Comparison of ENCODE assay signal across 1 cellular context in the genomic region with DNA sequence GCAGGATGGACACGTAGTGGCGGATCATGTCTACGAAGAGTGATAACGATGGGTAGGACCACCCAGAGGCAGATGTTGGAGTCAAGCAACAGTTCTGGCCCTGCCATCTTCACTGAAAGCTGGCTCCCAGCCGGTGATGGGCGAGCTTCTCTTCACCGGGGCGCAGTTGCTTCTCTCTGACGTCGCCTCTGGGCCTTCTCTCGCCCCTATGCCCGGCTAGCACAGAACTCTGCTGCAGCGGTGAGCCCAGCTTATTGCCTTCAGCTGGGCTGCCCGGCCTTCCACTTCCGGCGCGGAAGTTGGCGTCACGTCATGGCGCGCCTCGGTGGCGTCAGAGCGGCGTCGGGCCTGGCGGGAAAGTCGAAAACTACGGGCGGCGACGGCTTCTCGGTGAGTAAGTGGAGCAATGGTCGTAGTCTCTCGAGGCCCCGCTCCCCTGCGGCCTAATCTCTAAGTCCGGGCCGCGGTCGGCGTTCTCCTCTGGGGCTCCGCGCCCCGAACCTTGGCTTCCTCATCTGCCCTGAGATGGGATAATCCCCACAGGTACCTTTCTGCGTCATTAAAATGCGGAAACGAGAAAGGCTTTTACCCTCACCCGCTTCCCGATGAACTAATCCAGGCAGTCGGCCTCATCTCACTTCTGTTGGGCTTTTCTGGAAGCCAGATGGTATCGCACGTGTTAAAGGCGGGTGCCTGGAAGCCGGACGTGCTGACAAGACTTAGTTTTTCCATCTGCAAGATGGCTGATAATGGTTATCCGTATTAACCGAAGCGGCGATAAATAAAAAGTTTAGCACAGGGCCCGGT.
TF ChIP-seq lines count a peak whose summit lies in the region.

A gene (plus strand): TSS at position 354 of the 807 bp plus-strand sequence. CDS start 2,221 bp downstream, outside the sequence.

TF ChIP-seq in K562, 482 proteins besides CTCF, POLR2A, EP300 and RAD21 (continued from another document and continues in another):
- TF ChIP-seq, protein P1, sequence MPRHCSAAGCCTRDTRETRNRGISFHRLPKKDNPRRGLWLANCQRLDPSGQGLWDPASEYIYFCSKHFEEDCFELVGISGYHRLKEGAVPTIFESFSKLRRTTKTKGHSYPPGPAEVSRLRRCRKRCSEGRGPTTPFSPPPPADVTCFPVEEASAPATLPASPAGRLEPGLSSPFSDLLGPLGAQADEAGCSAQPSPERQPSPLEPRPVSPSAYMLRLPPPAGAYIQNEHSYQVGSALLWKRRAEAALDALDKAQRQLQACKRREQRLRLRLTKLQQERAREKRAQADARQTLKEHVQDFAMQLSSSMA (CRISPR knock-in tag; IDR thresholded peaks at IDR 0.05) = 0 out of 2 replicates have a peak, but pooled peaks have one; percentile 52
- TF ChIP-seq TAF1 (IDR thresholded peaks at IDR 0.05; ENCODE audit: control insufficient read depth, extremely low read depth, insufficient read depth, low read length, severe bottlenecking) (peak; percentile 89), ELF2 (CRISPR knock-in tag; IDR thresholded peaks at IDR 0.05) (peak; percentile 100), ZBTB8A (IDR thresholded peaks at IDR 0.05; ENCODE audit: partially characterized antibody) (no peak), TCFL5 (CRISPR knock-in tag; conservative IDR thresholded peaks at IDR 0.05) (no peak; the same call in 1 of the 2 replicates), ZNF695 (CRISPR knock-in tag; IDR thresholded peaks at IDR 0.05) (no peak), PCBP1 (IDR thresholded peaks at IDR 0.05; ENCODE audit: low read depth, low read length, poor library complexity, severe bottlenecking) (peak; percentile 97), ZNF124 (CRISPR knock-in tag; IDR thresholded peaks at IDR 0.05) (no peak), TAF7 (tag; IDR thresholded peaks at IDR 0.05) (no peak), RFX7 (CRISPR knock-in tag; IDR thresholded peaks at IDR 0.05) (no peak), SRSF1 (IDR thresholded peaks at IDR 0.05; ENCODE audit: low read depth, low read length) (no peak), ZC3H8 (IDR thresholded peaks at IDR 0.05) (no peak), MTF1 (CRISPR knock-in tag; IDR thresholded peaks at IDR 0.05; ENCODE audit: borderline replicate concordance) (no peak), ZNF197 (CRISPR knock-in tag; IDR thresholded peaks at IDR 0.05; ENCODE audit: low read depth) (no peak), BHLHE40 (IDR thresholded peaks at IDR 0.05; ENCODE audit: low read length) (peak; percentile 83), FUS (optimal IDR thresholded peaks at IDR 0.05; ENCODE audit: low read depth, low read length) (no peak), SP1 (CRISPR knock-in tag; IDR thresholded peaks at IDR 0.05) (peak; percentile 93), HMG20A (CRISPR knock-in tag; conservative IDR thresholded peaks at IDR 0.05) (no peak), NFIC (IDR thresholded peaks at IDR 0.05) (peak; percentile 53), RNF2 (IDR thresholded peaks at IDR 0.05) (peak; percentile 83), GATA2 (CRISPR knock-in tag; IDR thresholded peaks at IDR 0.05) (peak; percentile 36; the same call in 1 of the 2 replicates), MXI1 (IDR thresholded peaks at IDR 0.05; ENCODE audit: low read depth, low read length) (peak; percentile 77), MYC (IDR thresholded peaks at IDR 0.05; ENCODE audit: low read depth, low read length) (peak; percentile 85), MYC (CRISPR knock-in tag; IDR thresholded peaks at IDR 0.05; ENCODE audit: borderline replicate concordance, low read depth) (peak; percentile 57; the same call in 1 of the 2 replicates), SRSF3 (IDR thresholded peaks at IDR 0.05; ENCODE audit: insufficient read depth, low read length) (0 out of 2 replicates have a peak, but pooled peaks have one; percentile 58), ZNF121 (CRISPR knock-in tag; conservative IDR thresholded peaks at IDR 0.05) (no peak), HDGF (IDR thresholded peaks at IDR 0.05) (no peak), CXXC5 (CRISPR knock-in tag; IDR thresholded peaks at IDR 0.05) (peak; percentile 100), NELFE (IDR thresholded peaks at IDR 0.05; ENCODE audit: insufficient read depth, insufficient read length) (no peak), CEBPB (tag; IDR thresholded peaks at IDR 0.05) (peak; percentile 37; the same call in 1 of the 2 replicates), ZNF75A (CRISPR knock-in tag; IDR thresholded peaks at IDR 0.05) (no peak), ZNF134 (CRISPR knock-in tag; conservative IDR thresholded peaks at IDR 0.05) (no peak), ASH1L (IDR thresholded peaks at IDR 0.05; ENCODE audit: borderline replicate concordance, low read depth, partially characterized antibody) (peak; percentile 62), EHMT2 (IDR thresholded peaks at IDR 0.05) (no peak), CAMTA2 (CRISPR knock-in tag; conservative IDR thresholded peaks at IDR 0.05) (no peak), ZC3H11A (IDR thresholded peaks at IDR 0.05; ENCODE audit: low read depth, low read length) (no peak)
- TF ChIP-seq, protein P2, sequence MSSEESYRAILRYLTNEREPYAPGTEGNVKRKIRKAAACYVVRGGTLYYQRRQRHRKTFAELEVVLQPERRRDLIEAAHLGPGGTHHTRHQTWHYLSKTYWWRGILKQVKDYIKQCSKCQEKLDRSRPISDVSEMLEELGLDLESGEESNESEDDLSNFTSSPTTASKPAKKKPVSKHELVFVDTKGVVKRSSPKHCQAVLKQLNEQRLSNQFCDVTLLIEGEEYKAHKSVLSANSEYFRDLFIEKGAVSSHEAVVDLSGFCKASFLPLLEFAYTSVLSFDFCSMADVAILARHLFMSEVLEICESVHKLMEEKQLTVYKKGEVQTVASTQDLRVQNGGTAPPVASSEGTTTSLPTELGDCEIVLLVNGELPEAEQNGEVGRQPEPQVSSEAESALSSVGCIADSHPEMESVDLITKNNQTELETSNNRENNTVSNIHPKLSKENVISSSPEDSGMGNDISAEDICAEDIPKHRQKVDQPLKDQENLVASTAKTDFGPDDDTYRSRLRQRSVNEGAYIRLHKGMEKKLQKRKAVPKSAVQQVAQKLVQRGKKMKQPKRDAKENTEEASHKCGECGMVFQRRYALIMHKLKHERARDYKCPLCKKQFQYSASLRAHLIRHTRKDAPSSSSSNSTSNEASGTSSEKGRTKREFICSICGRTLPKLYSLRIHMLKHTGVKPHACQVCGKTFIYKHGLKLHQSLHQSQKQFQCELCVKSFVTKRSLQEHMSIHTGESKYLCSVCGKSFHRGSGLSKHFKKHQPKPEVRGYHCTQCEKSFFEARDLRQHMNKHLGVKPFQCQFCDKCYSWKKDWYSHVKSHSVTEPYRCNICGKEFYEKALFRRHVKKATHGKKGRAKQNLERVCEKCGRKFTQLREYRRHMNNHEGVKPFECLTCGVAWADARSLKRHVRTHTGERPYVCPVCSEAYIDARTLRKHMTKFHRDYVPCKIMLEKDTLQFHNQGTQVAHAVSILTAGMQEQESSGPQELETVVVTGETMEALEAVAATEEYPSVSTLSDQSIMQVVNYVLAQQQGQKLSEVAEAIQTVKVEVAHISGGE (CRISPR knock-in tag; IDR thresholded peaks at IDR 0.05) = peak in 1 of 3 experiments; percentile 58; a peak in 2 of 6 replicates
- TF ChIP-seq, protein P3, sequence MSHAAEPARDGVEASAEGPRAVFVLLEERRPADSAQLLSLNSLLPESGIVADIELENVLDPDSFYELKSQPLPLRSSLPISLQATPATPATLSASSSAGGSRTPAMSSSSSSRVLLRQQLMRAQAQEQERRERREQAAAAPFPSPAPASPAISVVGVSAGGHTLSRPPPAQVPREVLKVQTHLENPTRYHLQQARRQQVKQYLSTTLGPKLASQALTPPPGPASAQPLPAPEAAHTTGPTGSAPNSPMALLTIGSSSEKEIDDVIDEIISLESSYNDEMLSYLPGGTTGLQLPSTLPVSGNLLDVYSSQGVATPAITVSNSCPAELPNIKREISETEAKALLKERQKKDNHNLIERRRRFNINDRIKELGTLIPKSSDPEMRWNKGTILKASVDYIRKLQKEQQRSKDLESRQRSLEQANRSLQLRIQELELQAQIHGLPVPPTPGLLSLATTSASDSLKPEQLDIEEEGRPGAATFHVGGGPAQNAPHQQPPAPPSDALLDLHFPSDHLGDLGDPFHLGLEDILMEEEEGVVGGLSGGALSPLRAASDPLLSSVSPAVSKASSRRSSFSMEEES (CRISPR knock-in tag; IDR thresholded peaks at IDR 0.05) = no peak
- TF ChIP-seq, protein P4, sequence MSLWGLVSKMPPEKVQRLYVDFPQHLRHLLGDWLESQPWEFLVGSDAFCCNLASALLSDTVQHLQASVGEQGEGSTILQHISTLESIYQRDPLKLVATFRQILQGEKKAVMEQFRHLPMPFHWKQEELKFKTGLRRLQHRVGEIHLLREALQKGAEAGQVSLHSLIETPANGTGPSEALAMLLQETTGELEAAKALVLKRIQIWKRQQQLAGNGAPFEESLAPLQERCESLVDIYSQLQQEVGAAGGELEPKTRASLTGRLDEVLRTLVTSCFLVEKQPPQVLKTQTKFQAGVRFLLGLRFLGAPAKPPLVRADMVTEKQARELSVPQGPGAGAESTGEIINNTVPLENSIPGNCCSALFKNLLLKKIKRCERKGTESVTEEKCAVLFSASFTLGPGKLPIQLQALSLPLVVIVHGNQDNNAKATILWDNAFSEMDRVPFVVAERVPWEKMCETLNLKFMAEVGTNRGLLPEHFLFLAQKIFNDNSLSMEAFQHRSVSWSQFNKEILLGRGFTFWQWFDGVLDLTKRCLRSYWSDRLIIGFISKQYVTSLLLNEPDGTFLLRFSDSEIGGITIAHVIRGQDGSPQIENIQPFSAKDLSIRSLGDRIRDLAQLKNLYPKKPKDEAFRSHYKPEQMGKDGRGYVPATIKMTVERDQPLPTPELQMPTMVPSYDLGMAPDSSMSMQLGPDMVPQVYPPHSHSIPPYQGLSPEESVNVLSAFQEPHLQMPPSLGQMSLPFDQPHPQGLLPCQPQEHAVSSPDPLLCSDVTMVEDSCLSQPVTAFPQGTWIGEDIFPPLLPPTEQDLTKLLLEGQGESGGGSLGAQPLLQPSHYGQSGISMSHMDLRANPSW (CRISPR knock-in tag; IDR thresholded peaks at IDR 0.05) = peak; percentile 98; the same call in 1 of the 2 replicates
- TF ChIP-seq, protein P5, sequence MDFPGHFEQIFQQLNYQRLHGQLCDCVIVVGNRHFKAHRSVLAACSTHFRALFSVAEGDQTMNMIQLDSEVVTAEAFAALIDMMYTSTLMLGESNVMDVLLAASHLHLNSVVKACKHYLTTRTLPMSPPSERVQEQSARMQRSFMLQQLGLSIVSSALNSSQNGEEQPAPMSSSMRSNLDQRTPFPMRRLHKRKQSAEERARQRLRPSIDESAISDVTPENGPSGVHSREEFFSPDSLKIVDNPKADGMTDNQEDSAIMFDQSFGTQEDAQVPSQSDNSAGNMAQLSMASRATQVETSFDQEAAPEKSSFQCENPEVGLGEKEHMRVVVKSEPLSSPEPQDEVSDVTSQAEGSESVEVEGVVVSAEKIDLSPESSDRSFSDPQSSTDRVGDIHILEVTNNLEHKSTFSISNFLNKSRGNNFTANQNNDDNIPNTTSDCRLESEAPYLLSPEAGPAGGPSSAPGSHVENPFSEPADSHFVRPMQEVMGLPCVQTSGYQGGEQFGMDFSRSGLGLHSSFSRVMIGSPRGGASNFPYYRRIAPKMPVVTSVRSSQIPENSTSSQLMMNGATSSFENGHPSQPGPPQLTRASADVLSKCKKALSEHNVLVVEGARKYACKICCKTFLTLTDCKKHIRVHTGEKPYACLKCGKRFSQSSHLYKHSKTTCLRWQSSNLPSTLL (IDR thresholded peaks at IDR 0.05) = no peak
- TF ChIP-seq, protein P6, sequence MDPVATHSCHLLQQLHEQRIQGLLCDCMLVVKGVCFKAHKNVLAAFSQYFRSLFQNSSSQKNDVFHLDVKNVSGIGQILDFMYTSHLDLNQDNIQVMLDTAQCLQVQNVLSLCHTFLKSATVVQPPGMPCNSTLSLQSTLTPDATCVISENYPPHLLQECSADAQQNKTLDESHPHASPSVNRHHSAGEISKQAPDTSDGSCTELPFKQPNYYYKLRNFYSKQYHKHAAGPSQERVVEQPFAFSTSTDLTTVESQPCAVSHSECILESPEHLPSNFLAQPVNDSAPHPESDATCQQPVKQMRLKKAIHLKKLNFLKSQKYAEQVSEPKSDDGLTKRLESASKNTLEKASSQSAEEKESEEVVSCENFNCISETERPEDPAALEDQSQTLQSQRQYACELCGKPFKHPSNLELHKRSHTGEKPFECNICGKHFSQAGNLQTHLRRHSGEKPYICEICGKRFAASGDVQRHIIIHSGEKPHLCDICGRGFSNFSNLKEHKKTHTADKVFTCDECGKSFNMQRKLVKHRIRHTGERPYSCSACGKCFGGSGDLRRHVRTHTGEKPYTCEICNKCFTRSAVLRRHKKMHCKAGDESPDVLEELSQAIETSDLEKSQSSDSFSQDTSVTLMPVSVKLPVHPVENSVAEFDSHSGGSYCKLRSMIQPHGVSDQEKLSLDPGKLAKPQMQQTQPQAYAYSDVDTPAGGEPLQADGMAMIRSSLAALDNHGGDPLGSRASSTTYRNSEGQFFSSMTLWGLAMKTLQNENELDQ (CRISPR knock-in tag; IDR thresholded peaks at IDR 0.05; ENCODE audit: borderline replicate concordance) = peak; percentile 79; the same call in 1 of the 2 replicates
